13 cellular contexts compared by ENCODE assay signal in genomic region chr15:90126022-90126421, GRCh38.
"Had no signal": no experiment of that assay in that cellular context is flagged by ENCODE, and none has a peak within 500 bp of the region (broad histone marks: within the 10 kb centered on the region; RNA-seq: fewer than 3 reads in every experiment).

No MANE protein-coding gene starts in this region.

- FAIRE-seq: astrocyte had no signal

- DNase-seq: activated CD4-positive, alpha-beta memory T cell treated with anti-CD3 and anti-CD28 coated beads, Interleukin-2, amount 10 ng/mL, durations not matched to agents 7 days and 5 days; activated naive CD4-positive, alpha-beta T cell treated with anti-CD3 and anti-CD28 coated beads, Interleukin-2, amount 10 ng/mL, durations not matched to agents 7 days and 5 days; activated T-cell treated with anti-CD3 and anti-CD28 coated beads, Interleukin-2, amount 50 U/mL, for 24 hours; erythroblast; lower lobe of right lung; ovary; stimulated activated naive CD8-positive, alpha-beta T cell treated with anti-CD3 and anti-CD28 coated beads, Interleukin-15, amount 100 ng/mL, for 72 hours; T-helper 1 cell; T1000; testis had no signal

- H3K36me3 ChIP-seq: gastroesophageal sphincter, lower lobe of right lung, ovary had no signal

- H3K27ac ChIP-seq: lower lobe of right lung, ovary, SK-N-MC, testis had no signal

- H3K27me3 ChIP-seq: gastroesophageal sphincter, ovary, testis had no signal

- H3K9me3 ChIP-seq: gastroesophageal sphincter, lower lobe of right lung, ovary, testis had no signal

- H3K4me3 ChIP-seq: gastroesophageal sphincter, lower lobe of right lung, ovary, SK-N-MC, testis had no signal

- H3K4me1 ChIP-seq: testis had no signal

- ATAC-seq: stimulated activated naive CD8-positive, alpha-beta T cell treated with anti-CD3 and anti-CD28 coated beads, Interleukin-15, amount 100 ng/mL, for 72 hours had no signal
